In the genomic region with DNA sequence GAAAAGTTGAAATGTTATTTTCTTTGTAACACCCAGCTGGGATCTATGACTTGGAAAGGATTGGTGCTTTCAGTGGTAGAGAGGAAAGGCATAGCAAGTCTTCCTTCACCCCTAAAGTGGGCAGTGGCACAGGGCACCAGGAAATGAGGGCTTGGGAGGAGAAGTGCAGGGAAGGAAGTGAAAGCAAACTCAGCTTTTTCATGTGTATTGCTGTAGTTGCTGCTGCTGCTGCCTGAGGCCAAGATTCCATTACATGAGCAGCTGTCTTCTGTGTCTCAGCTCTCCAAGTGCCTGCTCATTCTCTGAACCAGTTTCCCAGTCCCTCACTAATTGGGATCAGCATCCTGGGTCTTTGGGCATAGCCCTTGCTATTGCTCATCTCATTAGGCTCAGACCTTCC, we compare ENCODE assay signal across 10 cellular contexts. TPM values are rescaled to one million over a fixed set of nuclear protein-coding genes. Genes with fewer than 3 reads are reported as not detected.
DNase-seq lines count a peak whose midpoint lies in the region; ATAC-seq and TF ChIP-seq lines count a peak whose summit lies in the region.
"Had no signal": no experiment of that assay in that cellular context is flagged by ENCODE, and none has a peak within 500 bp of the region (broad histone marks: within the 10 kb centered on the region; RNA-seq: fewer than 3 reads in every experiment).

No MANE protein-coding gene starts in this region.

- peak overlapping the region; percentile 47 for H3K4me3 Mint-ChIP-seq in activated CD8-positive, alpha-beta T cell treated with anti-CD3 and anti-CD28 coated beads for 36 hours
- H3K4me3 Mint-ChIP-seq in memory B cell = peak overlapping the region; percentile 60

- no peak for TF ChIP-seq CTCF in activated CD8-positive, alpha-beta T cell treated with anti-CD3 and anti-CD28 coated beads for 36 hours (IDR thresholded peaks at IDR 0.05)

- peak overlapping the region; percentile 82 for H3K27ac Mint-ChIP-seq in activated CD8-positive, alpha-beta T cell treated with anti-CD3 and anti-CD28 coated beads for 36 hours
- H3K27ac Mint-ChIP-seq in memory B cell = peak overlapping the region; percentile 67

- no peaks in the 10 kb centered on the region for H3K27me3 Mint-ChIP-seq in activated CD8-positive, alpha-beta T cell treated with anti-CD3 and anti-CD28 coated beads for 36 hours
- no peaks in the 10 kb centered on the region for H3K27me3 Mint-ChIP-seq in memory B cell

- CTCF ChIA-PET in activated CD8-positive, alpha-beta T cell treated with anti-CD3 and anti-CD28 coated beads for 36 hours (lab: Charles Lee) = no interaction called here

- no peaks in the 10 kb centered on the region for H3K9me3 Mint-ChIP-seq in activated CD8-positive, alpha-beta T cell treated with anti-CD3 and anti-CD28 coated beads for 36 hours
- no peaks in the 10 kb centered on the region for H3K9me3 Mint-ChIP-seq in memory B cell

- POLR2A ChIA-PET in activated CD8-positive, alpha-beta T cell treated with anti-CD3 and anti-CD28 coated beads for 36 hours (lab: Charles Lee) = no interaction called here

- ATAC-seq in GM18868 (IDR thresholded peaks at IDR 0.05; ENCODE audit: unreplicated experiment) = peak; percentile 23
- no peak for ATAC-seq in activated CD8-positive, alpha-beta T cell treated with anti-CD3 and anti-CD28 coated beads for 36 hours
- ATAC-seq in memory B cell (ENCODE audit: low read depth) = peak; percentile 34
- ATAC-seq in GM18520 (IDR thresholded peaks at IDR 0.05; ENCODE audit: unreplicated experiment) = no peak
- ATAC-seq: HepG2 had no signal

- H3K4me1 Mint-ChIP-seq in activated CD8-positive, alpha-beta T cell treated with anti-CD3 and anti-CD28 coated beads for 36 hours (ENCODE audit: low read depth) = peaks cover 17% of the 10 kb centered on the region
- peaks cover 19% of the 10 kb centered on the region for H3K4me1 Mint-ChIP-seq in memory B cell

- intact Hi-C loops in activated CD8-positive, alpha-beta T cell treated with anti-CD3 and anti-CD28 coated beads for 36 hours (cut with micrococcal nuclease) = no loop called here

- DNase-seq in Ammon's horn (ENCODE audit: low spot score) (peak; percentile 31), memory B cell (ENCODE audit: low spot score in 2 of 2) (no peak), midbrain (lab: John Stamatoyannopoulos, UW) (no peak), 8988T (no peak), putamen (ENCODE audit: low spot score) (no peak)
- no peak for DNase-seq in activated CD8-positive, alpha-beta T cell treated with anti-CD3 and anti-CD28 coated beads for 36 hours
- DNase-seq: NCI-H82 had no signal

- H3K36me3 Mint-ChIP-seq in activated CD8-positive, alpha-beta T cell treated with anti-CD3 and anti-CD28 coated beads for 36 hours (ENCODE audit: low read depth) = peaks cover 17% of the 10 kb centered on the region
- H3K36me3 Mint-ChIP-seq in memory B cell = peaks cover 8% of the 10 kb centered on the region

RNA-seq across cellular contexts. Expression of a gene that starts 2.6 kb away (rescaled TPM):
- total RNA-seq in activated CD8-positive, alpha-beta T cell treated with anti-CD3 and anti-CD28 coated beads for 36 hours = 10 to 100 TPM; 23.3 to 26.3 TPM

Comparison
In these comparisons a context has a peak if more than half of its experiments do, and no peak if none do; other contexts are left out.
1. ATAC-seq: peak in GM18868 (single experiment) and memory B cell (single experiment); none in activated CD8-positive, alpha-beta T cell treated with anti-CD3 and anti-CD28 coated beads for 36 hours (single experiment) and GM18520 (single experiment).